ENCODE assay signal across 11 cellular contexts in genomic region chr22:37145415-37146385, GRCh38. TPM values are rescaled to one million over a fixed set of nuclear protein-coding genes. Genes with fewer than 3 reads are reported as not detected.
DNase-seq lines count a peak whose midpoint lies in the region; ATAC-seq lines count a peak whose summit lies in the region.
"Had no signal": no experiment of that assay in that cellular context is flagged by ENCODE, and none has a peak within 500 bp of the region (broad histone marks: within the 10 kb centered on the region; RNA-seq: fewer than 3 reads in every experiment).

No MANE protein-coding gene starts in this region.

- peaks cover 3% of the 10 kb centered on the region for H3K9me3 Mint-ChIP-seq in T-helper 2 cell treated with Interferon-gamma antibody and Interleukin-4, amounts not matched to agents 5 μg/mL and 100 μg/mL, for 36 hours

- no peak for DNase-seq in T-helper 2 cell treated with Interferon-gamma antibody and Interleukin-4, amounts not matched to agents 5 μg/mL and 100 μg/mL, for 36 hours (ENCODE audit: low spot score)
- DNase-seq in T-helper 2 cell (no peak), NCI-H1105 treated with DMSO at 0.1 percent for 48 hours (lab: John Stamatoyannopoulos, UW) (peak; percentile 12), putamen (ENCODE audit: low spot score) (no peak), NOMO-1 treated with dmso at 0.1 percent for 144 hours (lab: John Stamatoyannopoulos, UW; ENCODE audit: unreplicated experiment) (no peak), Ammon's horn (ENCODE audit: low spot score) (no peak)
- DNase-seq: dermis blood vessel endothelial cell had no signal

- H3K4me3 ChIP-seq in skin epidermis, result peak overlapping the region in 4 of 7 experiments; percentile 6 to 40 (median 30)

- ATAC-seq in esophagus mucosa, result peak; percentile 75
- ATAC-seq: sciatic nerve had no signal

- H3K27ac ChIP-seq in skin epidermis, result peak overlapping the region in 11 of 21 experiments; percentile 6 to 92 (median 60)

- peaks cover 50% of the 10 kb centered on the region for H3K4me1 Mint-ChIP-seq in T-helper 2 cell treated with Interferon-gamma antibody and Interleukin-4, amounts not matched to agents 5 μg/mL and 100 μg/mL, for 36 hours (ENCODE audit: low read depth)

- peak overlapping the region; percentile 96 for H3K4me3 Mint-ChIP-seq in T-helper 2 cell treated with Interferon-gamma antibody and Interleukin-4, amounts not matched to agents 5 μg/mL and 100 μg/mL, for 36 hours

- H3K27me3 Mint-ChIP-seq in T-helper 2 cell treated with Interferon-gamma antibody and Interleukin-4, amounts not matched to agents 5 μg/mL and 100 μg/mL, for 36 hours (ENCODE audit: low read depth), result no peaks in the 10 kb centered on the region

- peak overlapping the region; percentile 80 for H3K27ac Mint-ChIP-seq in T-helper 2 cell treated with Interferon-gamma antibody and Interleukin-4, amounts not matched to agents 5 μg/mL and 100 μg/mL, for 36 hours

- peaks cover 57% of the 10 kb centered on the region for H3K36me3 Mint-ChIP-seq in T-helper 2 cell treated with Interferon-gamma antibody and Interleukin-4, amounts not matched to agents 5 μg/mL and 100 μg/mL, for 36 hours (ENCODE audit: low read depth)

RNA-seq across cellular contexts. Expression of gene IL2RB, which starts 4.0 kb away (rescaled TPM):
- 3.1 TPM for total RNA-seq in esophagus mucosa
- total RNA-seq: dermis blood vessel endothelial cell had no signal

RNA-seq across cellular contexts. Expression of gene TMPRSS6, which starts 36.2 kb away (rescaled TPM):
- not detected for total RNA-seq in esophagus mucosa
- total RNA-seq: dermis blood vessel endothelial cell, mesenteric fat pad, sciatic nerve had no signal

RNA-seq across cellular contexts. Expression of gene C1QTNF6, which starts 42.3 kb away (rescaled TPM):
- total RNA-seq in esophagus mucosa, result 2.0 TPM
